1 cellular context compared by ENCODE assay signal in genomic region chr3:77072232-77072631, GRCh38.
TF ChIP-seq lines count a peak whose summit lies in the region.

No MANE protein-coding gene starts in this region.

TF ChIP-seq in K562, 482 proteins besides CTCF, POLR2A, EP300 and RAD21:
- TF ChIP-seq CBX5 (IDR thresholded peaks at IDR 0.05; ENCODE audit: borderline replicate concordance, low read depth) (no peak), BMI1 (IDR thresholded peaks at IDR 0.05; ENCODE audit: low read length) (no peak)
